In the genomic region with DNA sequence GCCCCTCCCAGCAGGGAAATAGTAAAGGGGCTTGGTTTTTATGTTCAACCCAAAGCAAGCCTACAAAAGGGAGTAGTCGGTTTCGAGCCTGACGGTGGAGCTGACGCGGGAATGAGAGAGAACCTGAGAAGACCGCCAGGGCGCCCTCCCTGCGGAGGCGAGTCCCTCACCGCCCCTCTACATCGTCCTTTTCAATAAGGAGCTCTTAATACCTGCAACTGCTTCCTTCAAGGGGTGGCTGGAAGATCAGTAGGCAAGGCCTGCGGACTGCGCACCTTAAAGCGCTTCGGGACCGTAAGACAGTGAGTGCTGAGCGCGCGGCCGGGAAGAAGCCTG, we compare ENCODE assay signal across 8 cellular contexts. TPM values are rescaled to one million over a fixed set of nuclear protein-coding genes. Genes with fewer than 3 reads are reported as not detected.
DNase-seq lines count a peak whose midpoint lies in the region; ATAC-seq and TF ChIP-seq lines count a peak whose summit lies in the region.

No MANE protein-coding gene starts in this region.

- H3K79me2 ChIP-seq in SK-N-SH (ENCODE audit: insufficient read depth) = peaks cover 57% of the 10 kb centered on the region

- peaks cover 13 to 14% of the 10 kb centered on the region in 2 experiments; a peak in 3 of 4 replicates for H3K4me1 ChIP-seq in SK-N-SH (ENCODE audit: control insufficient read depth in 1 of 2, insufficient read depth in 2 of 2, low read depth in 1 of 2, low read length in 1 of 2)
- peaks cover 4 to 13% of the 10 kb centered on the region in 2 donors for H3K4me1 ChIP-seq in mucosa of rectum (ENCODE audit: control insufficient read depth in 2 of 2, insufficient read depth in 2 of 2, low read length in 2 of 2)
- peaks cover 5 to 22% (median 14%) of the 10 kb centered on the region in 4 donors for H3K4me1 ChIP-seq in transverse colon

- in situ Hi-C loops in transverse colon (cut with MboI; ENCODE audit: low pct_ligation_motif_present in 1 of 4, low pct_unique_long_range_greater_than_20kb in 1 of 4, low sequenced_read_pairs in 3 of 4) = no loop called here

- H3K27me3 ChIP-seq in SK-N-SH (ENCODE audit: insufficient read depth) (no peaks in the 10 kb centered on the region), mucosa of rectum (ENCODE audit: control insufficient read depth in 2 of 2, insufficient read depth in 2 of 2, low read length in 2 of 2) (no peaks in the 10 kb centered on the region), transverse colon (no peaks in the 10 kb centered on the region)

- intact Hi-C loops in Right ventricle myocardium superior (cut with DNase I) (no loop called here), cardiac septum (cut with DNase I) (no loop called here), transverse colon (cut with DNase I; ENCODE audit: low total_unique reads) (no loop called here)

- WGBS in SK-N-SH (ENCODE audit: low lambda C conversion rate) = 0% methylated on average over 11 of the region's 20 CpGs
- 0 to 1% methylated on average over 1 to 20 of the region's 20 CpGs for WGBS in transverse colon (ENCODE audit: low coverage in 1 of 2), 2 donors

- TF ChIP-seq POLR2A in transverse colon (IDR thresholded peaks at IDR 0.05) = no peak

- peaks cover 14% of the 10 kb centered on the region for H3F3A ChIP-seq in SK-N-SH (replicated peaks; ENCODE audit: insufficient read depth)

- H3K9ac ChIP-seq in SK-N-SH (peak overlapping the region; percentile 77), mucosa of rectum (ENCODE audit: low read depth in 1 of 2, low read length in 2 of 2) (peak overlapping the region; percentile 87 to 92)

- TF ChIP-seq CTCF in SK-N-SH (IDR thresholded peaks at IDR 0.05) (peak; percentile 31), transverse colon (IDR thresholded peaks at IDR 0.05) (peak in 1 of 5 experiments; percentile 14)

- TF ChIP-seq RAD21 in SK-N-SH (IDR thresholded peaks at IDR 0.05; ENCODE audit: low read length) = no peak

- H3K27ac ChIP-seq in SK-N-SH (ENCODE audit: low read depth in 2 of 2, low read length in 1 of 2) = peak overlapping the region; percentile 79 to 81
- peak overlapping the region; percentile 92 to 93 for H3K27ac ChIP-seq in mucosa of rectum (ENCODE audit: low read depth in 2 of 2, low read length in 2 of 2)
- peak overlapping the region; percentile 92 to 96 (median 94) for H3K27ac ChIP-seq in transverse colon

- H3K9me2 ChIP-seq in SK-N-SH = no peaks in the 10 kb centered on the region

- H3K4me2 ChIP-seq in SK-N-SH = peak overlapping the region; percentile 87

- DNase-seq in Right ventricle myocardium superior (no peak), cardiac septum (ENCODE audit: low spot score) (no peak), SK-N-SH (peak; percentile 73), transverse colon (no peak), middle frontal gyrus (ENCODE audit: extremely low spot score, low spot score) (no peak)
- peak; percentile 45 for DNase-seq in effector CD4-positive, alpha-beta T cell

- no peaks in the 10 kb centered on the region for H4K20me1 ChIP-seq in SK-N-SH (ENCODE audit: insufficient read depth)

- H2AFZ ChIP-seq in SK-N-SH (ENCODE audit: low read depth) = peak overlapping the region; percentile 81

- CTCF ChIA-PET in SK-N-SH (lab: Yijun Ruan, JAX) = interaction anchor here (0.8 to 5.9 kb wide), 6 partner anchors 12 to 161 kb away, joined by 3 to 54 read pairs (median 4); no protein-coding TSS in a partner anchor

- no peak for TF ChIP-seq EP300 in SK-N-SH (IDR thresholded peaks at IDR 0.05; ENCODE audit: borderline replicate concordance in 1 of 2, low read depth in 1 of 2, low read length in 1 of 2)
- TF ChIP-seq EP300 in transverse colon (IDR thresholded peaks at IDR 0.05; ENCODE audit: low read depth) = no peak

- ATAC-seq in Right ventricle myocardium superior (ENCODE audit: poor library complexity) = peak; percentile 0
- peak; percentile 7 for ATAC-seq in HG03108 (IDR thresholded peaks at IDR 0.05; ENCODE audit: unreplicated experiment)

- H3K4me3 ChIP-seq in SK-N-SH (ENCODE audit: low read depth in 2 of 2, low read length in 1 of 2) (peak overlapping the region; percentile 80 to 95), mucosa of rectum (ENCODE audit: low read length in 2 of 2) (peak overlapping the region; percentile 90 to 93), transverse colon (peak overlapping the region; percentile 48 to 87 (median 86))

- H3K36me3 ChIP-seq in SK-N-SH (replicated peaks in 1 of 2; ENCODE audit: control insufficient read depth in 1 of 2, insufficient read depth in 2 of 2, low read length in 1 of 2) (peaks cover 0 to 6% of the 10 kb centered on the region in 2 experiments), mucosa of rectum (ENCODE audit: control insufficient read depth in 2 of 2, insufficient read depth in 2 of 2, low read length in 2 of 2) (no peaks in the 10 kb centered on the region), transverse colon (no peaks in the 10 kb centered on the region)

- POLR2A ChIA-PET in SK-N-SH (lab: Yijun Ruan, JAX) = interaction anchor here (1.1 to 1.6 kb wide), 3 partner anchors 8 to 10 kb away, joined by 3 to 6 read pairs (median 4); no protein-coding TSS in a partner anchor

- H3K9me3 ChIP-seq in SK-N-SH (no peaks in the 10 kb centered on the region), mucosa of rectum (ENCODE audit: control insufficient read depth in 2 of 2, low read length in 2 of 2) (no peaks in the 10 kb centered on the region), transverse colon (no peaks in the 10 kb centered on the region)

TF ChIP-seq in SK-N-SH, 30 proteins besides CTCF, POLR2A, EP300 and RAD21:
- TF ChIP-seq YY1 (IDR thresholded peaks at IDR 0.05; ENCODE audit: low read depth) = no peak
- TF ChIP-seq, protein P1, sequence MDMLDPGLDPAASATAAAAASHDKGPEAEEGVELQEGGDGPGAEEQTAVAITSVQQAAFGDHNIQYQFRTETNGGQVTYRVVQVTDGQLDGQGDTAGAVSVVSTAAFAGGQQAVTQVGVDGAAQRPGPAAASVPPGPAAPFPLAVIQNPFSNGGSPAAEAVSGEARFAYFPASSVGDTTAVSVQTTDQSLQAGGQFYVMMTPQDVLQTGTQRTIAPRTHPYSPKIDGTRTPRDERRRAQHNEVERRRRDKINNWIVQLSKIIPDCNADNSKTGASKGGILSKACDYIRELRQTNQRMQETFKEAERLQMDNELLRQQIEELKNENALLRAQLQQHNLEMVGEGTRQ (IDR thresholded peaks at IDR 0.05; ENCODE audit: borderline replicate concordance, low read depth, low read length) = no peak
- no peak for TF ChIP-seq POLR2AphosphoS5 (IDR thresholded peaks at IDR 0.05; ENCODE audit: low read depth, low read length)
- TF ChIP-seq RFX5 (IDR thresholded peaks at IDR 0.05; ENCODE audit: low read length) = no peak
- TF ChIP-seq, protein P2, sequence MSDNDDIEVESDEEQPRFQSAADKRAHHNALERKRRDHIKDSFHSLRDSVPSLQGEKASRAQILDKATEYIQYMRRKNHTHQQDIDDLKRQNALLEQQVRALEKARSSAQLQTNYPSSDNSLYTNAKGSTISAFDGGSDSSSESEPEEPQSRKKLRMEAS (IDR thresholded peaks at IDR 0.05; ENCODE audit: low read depth) = no peak
- TF ChIP-seq FOSL2 (IDR thresholded peaks at IDR 0.05; ENCODE audit: borderline replicate concordance, low read depth) = no peak
- no peak for TF ChIP-seq FOXM1 (IDR thresholded peaks at IDR 0.05; ENCODE audit: low read depth)
- no peak for TF ChIP-seq ELF1 (IDR thresholded peaks at IDR 0.05)
- TF ChIP-seq USF1 (IDR thresholded peaks at IDR 0.05; ENCODE audit: borderline replicate concordance, low read depth) = no peak
- no peak for TF ChIP-seq TAF1 (IDR thresholded peaks at IDR 0.05; ENCODE audit: borderline replicate concordance, low read depth, low read length)
- no peak for TF ChIP-seq EZH2phosphoT487 (IDR thresholded peaks at IDR 0.05; ENCODE audit: borderline replicate concordance, low read depth)
- no peak for TF ChIP-seq NFIC (IDR thresholded peaks at IDR 0.05; ENCODE audit: borderline replicate concordance)
- TF ChIP-seq IRF3 (IDR thresholded peaks at IDR 0.05; ENCODE audit: low read depth, low read length) = no peak
- TF ChIP-seq GABPA (IDR thresholded peaks at IDR 0.05; ENCODE audit: low read depth) = no peak
- no peak for TF ChIP-seq FOXJ3 (CRISPR knock-in tag; IDR thresholded peaks at IDR 0.05)
- no peak for TF ChIP-seq RXRA (IDR thresholded peaks at IDR 0.05; ENCODE audit: borderline replicate concordance, low read depth)

RNA-seq across cellular contexts. Expression of gene ZNF76, which starts 0.7 kb away (rescaled TPM):
- total RNA-seq in Right ventricle myocardium superior (35.3 TPM), cardiac septum (39.9 TPM), transverse colon (10 to 100 TPM; 30.2 to 59.3 (median 35.1) TPM)
- 19.7 and 22.4 TPM in 2 replicates for polyA plus RNA-seq in SK-N-SH (2012; rRNA removed)
- polyA plus RNA-seq in SK-N-SH (2012; cell fraction: cytosol; rRNA removed) = 6.5 and 10.7 TPM in 2 replicates
- 88.9 and 102 TPM in 2 replicates for polyA plus RNA-seq in SK-N-SH (2012; cell fraction: nucleus; rRNA removed)

RNA-seq across cellular contexts. Expression of gene DEF6, which starts 38.8 kb away (rescaled TPM):
- total RNA-seq in Right ventricle myocardium superior = 0.97 TPM
- 1.7 TPM for total RNA-seq in cardiac septum
- polyA plus RNA-seq in SK-N-SH (2012; rRNA removed) = 0.13 and 0.16 TPM in 2 replicates
- polyA plus RNA-seq in SK-N-SH (2012; cell fraction: cytosol; rRNA removed) = 0.06 and 0.17 TPM in 2 replicates
- 0.62 and 0.73 TPM in 2 replicates for polyA plus RNA-seq in SK-N-SH (2012; cell fraction: nucleus; rRNA removed)
- total RNA-seq in transverse colon = 10 to 100 TPM in 1 of 4 donors, 1 to 10 TPM in 3; 2.6 to 24.5 (median 6.8) TPM

RNA-seq across cellular contexts. Expression of gene SCUBE3, which starts 45.1 kb away (rescaled TPM):
- total RNA-seq in Right ventricle myocardium superior = 9.7 TPM
- 5.2 TPM for total RNA-seq in cardiac septum
- 1.8 and 2.0 TPM in 2 replicates for polyA plus RNA-seq in SK-N-SH (2012; rRNA removed)
- 1.2 and 1.8 TPM in 2 replicates for polyA plus RNA-seq in SK-N-SH (2012; cell fraction: cytosol; rRNA removed)
- 2.7 and 4.3 TPM in 2 replicates for polyA plus RNA-seq in SK-N-SH (2012; cell fraction: nucleus; rRNA removed)
- total RNA-seq in transverse colon = under 1 TPM; 0.37 to 0.68 (median 0.52) TPM

Comparison
In these comparisons a context has a peak if more than half of its experiments do, and no peak if none do; other contexts are left out.
1. DNase-seq: peak in SK-N-SH (single experiment) and effector CD4-positive, alpha-beta T cell (single experiment); none in Right ventricle myocardium superior (single experiment), cardiac septum (single experiment), transverse colon (single experiment) and middle frontal gyrus (single experiment).
2. Peak in every context shown above with its lines, with median percentiles within 50 percentile points of each other: H3K27ac ChIP-seq and H3K4me3 ChIP-seq.